ENCODE assay signal across 26 cellular contexts in the genomic region with DNA sequence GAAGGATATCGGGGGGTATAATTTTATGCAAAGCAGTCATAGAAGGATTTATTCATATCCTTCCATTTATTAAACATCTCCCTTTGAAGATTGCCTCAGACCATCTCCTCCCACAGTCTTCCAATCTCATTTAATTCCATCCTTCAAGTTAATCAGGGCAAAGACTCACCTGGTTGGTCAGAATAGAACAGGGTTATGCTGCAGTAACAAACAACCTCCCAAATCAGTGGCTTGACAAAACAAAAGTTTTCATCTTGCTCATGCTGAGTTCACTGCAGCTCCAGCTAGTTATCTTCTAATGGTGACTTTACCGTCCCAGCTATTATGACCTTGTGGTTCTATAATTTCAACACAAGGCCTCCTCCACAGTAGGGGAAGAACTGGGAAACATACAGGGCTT. TPM values are rescaled to one million over a fixed set of nuclear protein-coding genes. Genes with fewer than 3 reads are reported as not detected.
DNase-seq lines count a peak whose midpoint lies in the region; ATAC-seq, FAIRE-seq and TF ChIP-seq lines count a peak whose summit lies in the region.
"Had no signal": no experiment of that assay in that cellular context is flagged by ENCODE, and none has a peak within 500 bp of the region (broad histone marks: within the 10 kb centered on the region; RNA-seq: fewer than 3 reads in every experiment).

No MANE protein-coding gene starts in this region.

- no peak overlapping the region for H3K27ac ChIP-seq in HepG2 (ENCODE audit: extremely low read length, insufficient read depth, low read length)
- no peak overlapping the region for H3K27ac ChIP-seq in right lobe of liver
- no peak overlapping the region for H3K27ac ChIP-seq in K562 (ENCODE audit: extremely low read depth, low read depth, low read length)
- H3K27ac ChIP-seq: A549; BLaER1 treated with 17β-estradiol and CSF1 and Interleukin-3, amounts not matched to agents 10 nM and 100 nM; GM23248 had no signal

- H4K20me1 ChIP-seq in HepG2 (ENCODE audit: insufficient read depth, low read length) (no peaks in the 10 kb centered on the region), K562 (replicated peaks; ENCODE audit: control insufficient read depth, insufficient read depth, low read length) (no peaks in the 10 kb centered on the region)
- H4K20me1 ChIP-seq: BLaER1 treated with 17β-estradiol and CSF1 and Interleukin-3, amounts not matched to agents 10 nM and 100 nM had no signal

- BruUV-seq in HepG2 (replicated peaks; lab: Mats Ljungman, UMichigan) (no TSS peak), K562 (replicated peaks; lab: Mats Ljungman, UMichigan) (no TSS peak)

- H3K9me3 ChIP-seq in HepG2 (ENCODE audit: low read length) (no peaks in the 10 kb centered on the region), right lobe of liver (no peaks in the 10 kb centered on the region), K562 (replicated peaks; ENCODE audit: control insufficient read depth, insufficient read depth, low read depth, low read length) (no peaks in the 10 kb centered on the region)
- H3K9me3 ChIP-seq: A549, BE2C had no signal

- TF ChIP-seq EP300 in HepG2 (IDR thresholded peaks at IDR 0.05; ENCODE audit: low read depth in 2 of 2, low read length in 2 of 2) (no peak), HepG2 (CRISPR knock-in tag; IDR thresholded peaks at IDR 0.05; ENCODE audit: borderline replicate concordance) (no peak), K562 (IDR thresholded peaks at IDR 0.05; ENCODE audit: low read length) (no peak)

- WGBS in HepG2 (ENCODE audit: low lambda C conversion rate) = 95% methylated on average over 2 of the region's 2 CpGs
- 87% methylated on average over 2 of the region's 2 CpGs for whole genome bisulfite sequencing in right lobe of liver (ENCODE audit: insufficient coverage, low coverage, low lambda C conversion rate, missing lambda C conversion rate)
- 54% methylated on average over 2 of the region's 2 CpGs for WGBS in K562 (ENCODE audit: insufficient coverage, low coverage, missing lambda C conversion rate)

- TF ChIP-seq RAD21 in HepG2 (CRISPR knock-in tag; IDR thresholded peaks at IDR 0.05) (no peak), K562 (CRISPR knock-in tag; conservative IDR thresholded peaks at IDR 0.05 in 1 of 2, IDR thresholded peaks at IDR 0.05 in 1 of 2) (no peak)

- CTCF ChIA-PET in HepG2 (lab: Yijun Ruan, JAX; ENCODE audit: low intra/inter-chr PET ratio, low total read pairs) = no interaction called here
- CTCF ChIA-PET in K562 (lab: Yijun Ruan, JAX; ENCODE audit: low intra/inter-chr PET ratio) = no interaction called here

- H3K4me3 ChIP-seq in HepG2 (replicated peaks in 1 of 3; ENCODE audit: insufficient read depth in 1 of 3, low read depth in 2 of 3, low read length in 3 of 3) = no peak overlapping the region
- H3K4me3 ChIP-seq in right lobe of liver = no peak overlapping the region
- no peak overlapping the region for H3K4me3 ChIP-seq in K562
- H3K4me3 ChIP-seq: A549; BLaER1 treated with 17β-estradiol and CSF1 and Interleukin-3, amounts not matched to agents 10 nM and 100 nM; GM12878; GM23248 had no signal

- no peaks in the 10 kb centered on the region for H3K27me3 ChIP-seq in HepG2 (ENCODE audit: control insufficient read depth in 1 of 2, insufficient read depth in 2 of 2, low read length in 2 of 2)
- H3K27me3 ChIP-seq in right lobe of liver = no peaks in the 10 kb centered on the region
- no peaks in the 10 kb centered on the region for H3K27me3 ChIP-seq in K562 (ENCODE audit: control insufficient read depth in 2 of 2, insufficient read depth in 2 of 2, low read length in 2 of 2)
- H3K27me3 ChIP-seq: BE2C; BLaER1 treated with 17β-estradiol and CSF1 and Interleukin-3, amounts not matched to agents 10 nM and 100 nM had no signal

- no peaks in the 10 kb centered on the region for H3K9me1 ChIP-seq in K562 (ENCODE audit: control insufficient read depth, insufficient read depth, low read length)

- H3K79me2 ChIP-seq in HepG2 (ENCODE audit: insufficient read depth, low read length) (peaks cover 2% of the 10 kb centered on the region), K562 (ENCODE audit: control insufficient read depth, insufficient read depth, low read length) (peaks cover 9% of the 10 kb centered on the region; the same call in 1 of the 3 replicates)

- TF ChIP-seq CTCF in HepG2 (CRISPR knock-in tag; IDR thresholded peaks at IDR 0.05) (no peak), right lobe of liver (IDR thresholded peaks at IDR 0.05) (no peak), K562 (IDR thresholded peaks at IDR 0.05 in 2 of 3, conservative IDR thresholded peaks at IDR 0.05 in 1 of 3; ENCODE audit: insufficient read depth in 2 of 3, low read depth in 1 of 3, low read length in 3 of 3) (no peak)

- FAIRE-seq in HepG2 (lab: Jason Lieb, UNC) (no peak), K562 (lab: Jason Lieb, UNC) (no peak)
- FAIRE-seq: A549, D721Med, GM12878, GM19239, H1 had no signal

- H3K9ac ChIP-seq in HepG2 (ENCODE audit: insufficient read depth, low read depth, low read length) (no peak overlapping the region), K562 (ENCODE audit: insufficient read depth in 1 of 2, low read depth in 2 of 2, low read length in 2 of 2) (no peak overlapping the region)
- H3K9ac ChIP-seq: BLaER1 treated with 17β-estradiol and CSF1 and Interleukin-3, amounts not matched to agents 10 nM and 100 nM; GM23248 had no signal

- no peak overlapping the region for H2AFZ ChIP-seq in HepG2 (ENCODE audit: low read length)
- no peak overlapping the region for H2AFZ ChIP-seq in K562 (ENCODE audit: low read depth, low read length)
- H2AFZ ChIP-seq: GM23248 had no signal

- intact Hi-C loops in HepG2 (cut with micrococcal nuclease; ENCODE audit: unreplicated experiment) (no loop called here), right lobe of liver (cut with DNase I) (no loop called here), K562 (cut with micrococcal nuclease) (no loop called here)

- no peaks in the 10 kb centered on the region for H3K36me3 ChIP-seq in HepG2 (replicated peaks in 1 of 2; ENCODE audit: control insufficient read depth in 1 of 2, insufficient read depth in 2 of 2, low read length in 2 of 2)
- H3K36me3 ChIP-seq in right lobe of liver = no peaks in the 10 kb centered on the region
- H3K36me3 ChIP-seq in K562 (ENCODE audit: control insufficient read depth, insufficient read depth, low read length) = no peaks in the 10 kb centered on the region; the same call in 2 of the 3 replicates
- H3K36me3 ChIP-seq: BE2C had no signal

- POLR2A ChIA-PET in HepG2 (lab: Yijun Ruan, JAX) (no interaction called here), K562 (lab: Yijun Ruan, JAX) (no interaction called here)

- H3K4me1 ChIP-seq in HepG2 (ENCODE audit: insufficient read depth, low read length) (no peaks in the 10 kb centered on the region), right lobe of liver (no peaks in the 10 kb centered on the region), K562 (replicated peaks in 1 of 2; ENCODE audit: control insufficient read depth in 2 of 2, insufficient read depth in 2 of 2, low read length in 2 of 2) (peaks cover 0 to 6% of the 10 kb centered on the region in 2 experiments; a peak in 2 of 5 replicates)
- H3K4me1 ChIP-seq: A549, BE2C had no signal

- no peak overlapping the region for H3K4me2 ChIP-seq in HepG2 (ENCODE audit: low read depth, low read length)
- no peak overlapping the region for H3K4me2 ChIP-seq in K562 (ENCODE audit: insufficient read depth, low read length)
- H3K4me2 ChIP-seq: A549 had no signal

- no peak for ATAC-seq in HepG2
- ATAC-seq in right lobe of liver = no peak
- ATAC-seq in K562 = no peak
- no peak for ATAC-seq in HG03460 (IDR thresholded peaks at IDR 0.05; ENCODE audit: unreplicated experiment)
- ATAC-seq: A549, GM12878 had no signal

- DNase-seq in HepG2 (ENCODE audit: low spot score) = no peak
- DNase-seq in right lobe of liver = no peak
- DNase-seq in MV-4-11 (lab: John Stamatoyannopoulos, UW) = peak; percentile 6
- DNase-seq in K562 (ENCODE audit: extremely low read depth in 1 of 4, low spot score in 3 of 4) = no peak
- no peak for DNase-seq in RPMI8226
- no peak for DNase-seq in NCI-H1694 (lab: John Stamatoyannopoulos, UW)
- DNase-seq: 8988T; ACHN; AML-193; BE2C; CD4-positive, alpha-beta T cell; CD8-positive, alpha-beta memory T cell; DMS 273 treated with DMSO at 0.1 percent for 48 hours; DMS79; EL; GDM1; GM23248; H7; HCEC 1CT had no signal

- TF ChIP-seq POLR2A in HepG2 (IDR thresholded peaks at IDR 0.05; ENCODE audit: insufficient read depth in 1 of 2, low read depth in 2 of 2, low read length in 2 of 2) = no peak
- no peak for TF ChIP-seq POLR2A in right lobe of liver (IDR thresholded peaks at IDR 0.05)
- no peak for TF ChIP-seq POLR2A in K562 (conservative IDR thresholded peaks at IDR 0.05)

- in situ Hi-C loops in HepG2 (cut with HindIII; ENCODE audit: extremely low pct_ligation_motif_present, low pct_unique_long_range_greater_than_20kb) = no loop called here
- in situ Hi-C loops in K562 (cut with MboI) = no loop called here

RNA-seq across cellular contexts. Expression of a gene that starts 48.8 kb away (rescaled TPM):
- total RNA-seq in HepG2 (2016; rRNA removed; fragmentation: Illumina TruSeq; extraction: Trizol) (11.6 and 13.6 TPM in 2 replicates), right lobe of liver (10 to 100 TPM in 4 of 6 experiments, 1 to 10 TPM in 2; 7.2 to 14.4 (median 12.0) TPM), K562 (2014; rRNA removed) (26.4 and 35.9 TPM in 2 replicates), K562 (2014; rRNA removed; fragmentation: Illumina TruSeq; extraction: Trizol) (29.6 and 34.7 TPM in 2 replicates), K562 (2015; rRNA removed; fragmentation: Illumina TruSeq; extraction: Trizol) (34.1 and 37.0 TPM in 2 replicates), K562 (2021) (30.3 and 33.7 TPM in 2 replicates)
- 3.6 and 3.8 TPM in 2 replicates for total RNA-seq in HepG2 (2016; cell fraction: cytosol; rRNA removed; fragmentation: Illumina TruSeq; extraction: Trizol; ENCODE audit: low read depth)
- 14.0 and 14.6 TPM in 2 replicates for total RNA-seq in HepG2 (2016; cell fraction: insoluble cytoplasmic fraction; rRNA removed; fragmentation: Illumina TruSeq; extraction: Trizol)
- 7.1 and 8.0 TPM in 2 replicates for total RNA-seq in HepG2 (2016; cell fraction: membrane; rRNA removed; fragmentation: Illumina TruSeq; extraction: Trizol)
- total RNA-seq in HepG2 (2016; cell fraction: nucleus; rRNA removed; fragmentation: Illumina TruSeq; extraction: Trizol) = 13.6 and 17.6 TPM in 2 replicates
- polyA plus RNA-seq in HepG2 (2011; rRNA removed) (8.0 and 9.9 TPM in 2 replicates), K562 (2011; rRNA removed) (28.3 and 33.2 TPM in 2 replicates), K562 (2014; fragmentation: Illumina TruSeq; extraction: Trizol) (32.5 and 39.5 TPM in 2 replicates), K562 (2014; fragmentation: Nextera tagmentation; extraction: Ambion mirVana) (10 to 100 TPM; 10.0 to 11.6 TPM), K562 (2014; rRNA removed) (55.3 and 63.2 TPM in 2 replicates)
- 2.4 and 3.5 TPM in 2 replicates for polyA plus RNA-seq in HepG2 (2011; cell fraction: cytosol; rRNA removed)
- 16.4 and 28.8 TPM in 2 replicates for polyA plus RNA-seq in HepG2 (2011; cell fraction: nucleus; rRNA removed)
- 11.8 and 14.4 TPM in 2 replicates for polyA plus RNA-seq in HepG2 (2012)
- 3.5 and 4.3 TPM in 2 replicates for polyA plus RNA-seq in HepG2 (2016; cell fraction: cytosol; fragmentation: Illumina TruSeq; extraction: Trizol; ENCODE audit: low read depth)
- 16.5 and 20.1 TPM in 2 replicates for polyA plus RNA-seq in HepG2 (2016; cell fraction: insoluble cytoplasmic fraction; fragmentation: Illumina TruSeq; extraction: Trizol; ENCODE audit: low read depth)
- polyA plus RNA-seq in HepG2 (2016; cell fraction: membrane; fragmentation: Illumina TruSeq; extraction: Trizol; ENCODE audit: low read depth) = 5.3 and 7.0 TPM in 2 replicates
- polyA plus RNA-seq in HepG2 (2016; cell fraction: nucleus; fragmentation: Illumina TruSeq; extraction: Trizol; ENCODE audit: insufficient read depth, low read depth) = 25.1 and 29.0 TPM in 2 replicates
- polyA minus RNA-seq in HepG2 (2011; rRNA and poly(A)+ RNA removed; ENCODE audit: low replicate concordance) = 3.7 and 4.5 TPM in 2 replicates
- 2.7 and 3.5 TPM in 2 replicates for polyA minus RNA-seq in HepG2 (2011; cell fraction: cytosol; rRNA and poly(A)+ RNA removed)
- 9.5 and 14.3 TPM in 2 replicates for polyA minus RNA-seq in HepG2 (2011; cell fraction: nucleus; rRNA and poly(A)+ RNA removed)
- 17.7 and 36.2 TPM in 2 replicates for total RNA-seq in K562 (2011; cell fraction: chromatin; rRNA removed; ENCODE audit: low replicate concordance)
- 12.2 and 16.4 TPM in 2 replicates for total RNA-seq in K562 (2011; cell fraction: nucleolus; rRNA removed)
- 24.3 and 33.8 TPM in 2 replicates for total RNA-seq in K562 (2011; cell fraction: nucleoplasm; rRNA removed)
- 4.7 and 14.0 TPM in 2 replicates for polyA plus RNA-seq in K562 (2011; cell fraction: cytosol; rRNA removed)
- polyA plus RNA-seq in K562 (2011; cell fraction: nucleus; rRNA removed) = 43.6 and 46.2 TPM in 2 replicates
- polyA plus RNA-seq in K562 (2012) = 21.4 and 28.5 TPM in 2 replicates
- 14.2 and 15.7 TPM in 2 replicates for polyA minus RNA-seq in K562 (2011; rRNA and poly(A)+ RNA removed)
- 8.3 TPM in 2 replicates for polyA minus RNA-seq in K562 (2011; cell fraction: cytosol; rRNA and poly(A)+ RNA removed)
- polyA minus RNA-seq in K562 (2011; cell fraction: nucleus; rRNA and poly(A)+ RNA removed) = 11.4 and 18.4 TPM in 2 replicates

RNA-seq across cellular contexts. Expression of a gene that starts 57.6 kb away (rescaled TPM):
- 13.9 and 16.2 TPM in 2 replicates for total RNA-seq in HepG2 (2016; rRNA removed; fragmentation: Illumina TruSeq; extraction: Trizol)
- total RNA-seq in HepG2 (2016; cell fraction: cytosol; rRNA removed; fragmentation: Illumina TruSeq; extraction: Trizol; ENCODE audit: low read depth) = 2.1 and 4.7 TPM in 2 replicates
- total RNA-seq in HepG2 (2016; cell fraction: insoluble cytoplasmic fraction; rRNA removed; fragmentation: Illumina TruSeq; extraction: Trizol) = 15.3 and 15.7 TPM in 2 replicates
- 6.4 and 7.1 TPM in 2 replicates for total RNA-seq in HepG2 (2016; cell fraction: membrane; rRNA removed; fragmentation: Illumina TruSeq; extraction: Trizol)
- 15.0 and 16.0 TPM in 2 replicates for total RNA-seq in HepG2 (2016; cell fraction: nucleus; rRNA removed; fragmentation: Illumina TruSeq; extraction: Trizol)
- polyA plus RNA-seq in HepG2 (2011; rRNA removed) = 10.0 and 11.4 TPM in 2 replicates
- polyA plus RNA-seq in HepG2 (2011; cell fraction: cytosol; rRNA removed) = 3.6 and 4.8 TPM in 2 replicates
- 34.2 and 41.9 TPM in 2 replicates for polyA plus RNA-seq in HepG2 (2011; cell fraction: nucleus; rRNA removed)
- 10.3 and 12.9 TPM in 2 replicates for polyA plus RNA-seq in HepG2 (2012)
- 0.71 and 0.82 TPM in 2 replicates for polyA plus RNA-seq in HepG2 (2016; cell fraction: cytosol; fragmentation: Illumina TruSeq; extraction: Trizol; ENCODE audit: low read depth)
- 14.1 and 15.2 TPM in 2 replicates for polyA plus RNA-seq in HepG2 (2016; cell fraction: insoluble cytoplasmic fraction; fragmentation: Illumina TruSeq; extraction: Trizol; ENCODE audit: low read depth)
- polyA plus RNA-seq in HepG2 (2016; cell fraction: membrane; fragmentation: Illumina TruSeq; extraction: Trizol; ENCODE audit: low read depth) = 2.0 and 2.4 TPM in 2 replicates
- 28.5 and 29.3 TPM in 2 replicates for polyA plus RNA-seq in HepG2 (2016; cell fraction: nucleus; fragmentation: Illumina TruSeq; extraction: Trizol; ENCODE audit: insufficient read depth, low read depth)
- polyA minus RNA-seq in HepG2 (2011; rRNA and poly(A)+ RNA removed; ENCODE audit: low replicate concordance) = 5.5 and 7.3 TPM in 2 replicates
- polyA minus RNA-seq in HepG2 (2011; cell fraction: cytosol; rRNA and poly(A)+ RNA removed) = 4.3 and 5.8 TPM in 2 replicates
- 21.1 and 23.1 TPM in 2 replicates for polyA minus RNA-seq in HepG2 (2011; cell fraction: nucleus; rRNA and poly(A)+ RNA removed)
- 10 to 100 TPM in 4 of 6 experiments, 1 to 10 TPM in 2; 7.5 to 12.5 (median 10.6) TPM for total RNA-seq in right lobe of liver
- total RNA-seq in K562 (2011; cell fraction: chromatin; rRNA removed; ENCODE audit: low replicate concordance) = 33.7 and 80.9 TPM in 2 replicates
- total RNA-seq in K562 (2011; cell fraction: nucleolus; rRNA removed) = 18.8 and 19.5 TPM in 2 replicates
- total RNA-seq in K562 (2011; cell fraction: nucleoplasm; rRNA removed) = 20.0 and 23.1 TPM in 2 replicates
- total RNA-seq in K562 (2014; rRNA removed) = 21.8 and 26.0 TPM in 2 replicates
- 26.0 and 29.7 TPM in 2 replicates for total RNA-seq in K562 (2014; rRNA removed; fragmentation: Illumina TruSeq; extraction: Trizol)
- total RNA-seq in K562 (2015; rRNA removed; fragmentation: Illumina TruSeq; extraction: Trizol) = 23.3 and 24.9 TPM in 2 replicates
- 32.6 and 34.0 TPM in 2 replicates for total RNA-seq in K562 (2021)
- 33.3 and 38.2 TPM in 2 replicates for polyA plus RNA-seq in K562 (2011; rRNA removed)
- polyA plus RNA-seq in K562 (2011; cell fraction: cytosol; rRNA removed) = 14.3 and 29.4 TPM in 2 replicates
- polyA plus RNA-seq in K562 (2011; cell fraction: nucleus; rRNA removed) = 54.9 and 80.7 TPM in 2 replicates
- polyA plus RNA-seq in K562 (2012) = 17.6 and 22.2 TPM in 2 replicates
- polyA plus RNA-seq in K562 (2014; fragmentation: Illumina TruSeq; extraction: Trizol) = 22.2 and 26.9 TPM in 2 replicates
- polyA plus RNA-seq in K562 (2014; fragmentation: Nextera tagmentation; extraction: Ambion mirVana) = 1 to 10 TPM; 8.7 to 9.4 TPM
- 25.2 and 25.8 TPM in 2 replicates for polyA plus RNA-seq in K562 (2014; rRNA removed)
- polyA minus RNA-seq in K562 (2011; rRNA and poly(A)+ RNA removed) = 24.4 and 30.6 TPM in 2 replicates
- 12.1 and 12.2 TPM in 2 replicates for polyA minus RNA-seq in K562 (2011; cell fraction: cytosol; rRNA and poly(A)+ RNA removed)
- polyA minus RNA-seq in K562 (2011; cell fraction: nucleus; rRNA and poly(A)+ RNA removed) = 28.9 and 43.4 TPM in 2 replicates
